ENCODE assay signal across 10 cellular contexts in the genomic region with DNA sequence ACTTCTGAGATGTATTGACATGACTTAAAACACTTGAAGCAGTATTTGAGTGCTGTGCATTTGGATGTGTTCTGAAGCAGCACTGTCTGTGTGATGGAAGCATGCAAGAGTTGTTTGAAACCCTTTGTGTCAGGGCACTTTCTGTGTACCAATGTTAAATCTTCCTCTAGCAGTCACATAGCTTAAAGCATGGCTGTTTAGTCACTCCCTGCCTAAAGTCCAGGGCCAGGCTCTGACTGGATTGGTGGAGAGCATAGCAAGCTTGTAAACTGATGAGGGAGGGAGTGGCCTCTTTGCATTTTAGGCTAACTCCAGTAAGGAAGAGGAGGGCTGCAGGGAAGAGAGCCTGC.
DNase-seq lines count a peak whose midpoint lies in the region; ATAC-seq and TF ChIP-seq lines count a peak whose summit lies in the region.
"Had no signal": no experiment of that assay in that cellular context is flagged by ENCODE, and none has a peak within 500 bp of the region (broad histone marks: within the 10 kb centered on the region; RNA-seq: fewer than 3 reads in every experiment).

No MANE protein-coding gene starts in this region.

- H3K4me1 ChIP-seq in DND-41 (ENCODE audit: insufficient read depth, low read length) = peaks cover 51% of the 10 kb centered on the region

- no peak overlapping the region for H3K9ac ChIP-seq in DND-41 (ENCODE audit: low read depth, low read length)

- H3K27ac ChIP-seq in DND-41 (ENCODE audit: low read length) (peak overlapping the region; percentile 16), epithelial cell of prostate (peak overlapping the region; percentile 93)

- peak; percentile 21 for DNase-seq in DND-41
- peak; percentile 52 for DNase-seq in NCI-H226
- no peak for DNase-seq in epithelial cell of prostate (ENCODE audit: low read depth, low spot score)
- peak; percentile 49 for DNase-seq in myocyte (ENCODE audit: low read depth)
- DNase-seq in DMS153 (lab: John Stamatoyannopoulos, UW) = no peak
- no peak for DNase-seq in NCI-H146 (lab: John Stamatoyannopoulos, UW)
- no peak for DNase-seq in activated T-cell treated with anti-CD3 and anti-CD28 coated beads for 4 hours
- DNase-seq in cerebellum (ENCODE audit: low spot score) = no peak
- DNase-seq: activated CD4-positive, alpha-beta memory T cell treated with anti-CD3 and anti-CD28 coated beads, Interleukin-2, amount 10 ng/mL, durations not matched to agents 7 days and 5 days; NCI-H2107 had no signal

- no peaks in the 10 kb centered on the region for H3K36me3 ChIP-seq in DND-41 (ENCODE audit: insufficient read depth, low read length)

- no peaks in the 10 kb centered on the region for H3K79me2 ChIP-seq in DND-41 (ENCODE audit: insufficient read depth, low read length)

- no peak for TF ChIP-seq CTCF in DND-41 (IDR thresholded peaks at IDR 0.05; ENCODE audit: borderline replicate concordance, extremely low read depth, low read length, poor library complexity, severe bottlenecking)

- peak overlapping the region; percentile 14; the same call in 1 of the 2 replicates for H2AFZ ChIP-seq in DND-41 (ENCODE audit: low read depth, low read length)

- H4K20me1 ChIP-seq in DND-41 (ENCODE audit: insufficient read depth, low read length) = no peaks in the 10 kb centered on the region

- no peaks in the 10 kb centered on the region for H3K9me3 ChIP-seq in DND-41 (ENCODE audit: insufficient read depth, low read length, severe bottlenecking)

- ATAC-seq in DND-41 (ENCODE audit: insufficient read depth, low read depth) = peak; percentile 44

- H3K4me2 ChIP-seq in DND-41 (ENCODE audit: insufficient read depth, low read length) = peak overlapping the region; percentile 14; the same call in 1 of the 2 replicates

- no peaks in the 10 kb centered on the region for H3K27me3 ChIP-seq in DND-41 (ENCODE audit: insufficient read depth, low read length, poor library complexity)

- H3K4me3 ChIP-seq in DND-41 (ENCODE audit: low read depth in 1 of 2, low read length in 2 of 2) = no peak overlapping the region

Comparison
In these comparisons a context has a peak if more than half of its experiments do, and no peak if none do; other contexts are left out.
1. DNase-seq: peak in DND-41 (single experiment), NCI-H226 (single experiment) and myocyte (single experiment); none in epithelial cell of prostate (single experiment), DMS153 (single experiment), NCI-H146 (single experiment), activated T-cell treated with anti-CD3 and anti-CD28 coated beads for 4 hours (single experiment) and cerebellum (single experiment).